18 cellular contexts compared by ENCODE assay signal in the genomic region with DNA sequence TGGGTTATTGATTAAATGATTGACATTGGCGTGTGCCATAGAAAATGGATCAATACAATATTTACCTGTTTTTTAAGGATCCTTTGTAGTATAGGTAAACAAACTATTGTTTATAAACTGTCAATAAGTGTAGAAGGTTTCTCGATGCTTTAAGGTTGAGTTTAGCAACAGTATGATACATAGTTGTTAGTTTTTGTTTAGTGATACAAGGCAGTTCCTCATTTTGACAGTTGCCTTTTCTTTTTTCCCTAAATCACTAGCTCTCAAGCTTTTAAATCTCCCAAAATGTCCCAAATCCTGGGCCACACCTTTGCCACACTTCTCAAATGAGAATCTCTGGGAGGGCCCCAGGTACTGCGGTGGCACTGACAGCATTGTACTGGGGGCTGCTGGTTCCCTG. TPM values are rescaled to one million over a fixed set of nuclear protein-coding genes. Genes with fewer than 3 reads are reported as not detected.
A peak's percentile ranks its signal among the peaks of the same experiment; 100 is the strongest.
DNase-seq lines count a peak whose midpoint lies in the region; ATAC-seq and TF ChIP-seq lines count a peak whose summit lies in the region.
"Had no signal": no experiment of that assay in that cellular context is flagged by ENCODE, and none has a peak within 500 bp of the region (broad histone marks: within the 10 kb centered on the region; RNA-seq: fewer than 3 reads in every experiment).

No MANE protein-coding gene starts in this region.

- peaks cover 0 to 43% (median 10%) of the 10 kb centered on the region in 6 donors for H3K4me1 ChIP-seq in spleen
- no peaks in the 10 kb centered on the region for H3K4me1 ChIP-seq in CD8-positive, alpha-beta memory T cell (ENCODE audit: insufficient read depth, low read length)

- peaks cover 0 to 13% of the 10 kb centered on the region in 2 donors for H3K27me3 Mint-ChIP-seq in natural killer cell treated with Interleukin-12 subunit alpha and Interleukin-12 subunit beta and Interleukin-15 and Interleukin-18, amount 100 ng/mL, for 72 hours
- H3K27me3 Mint-ChIP-seq in natural killer cell (ENCODE audit: low read depth in 2 of 2) (peaks cover 0 to 5% of the 10 kb centered on the region in 2 donors), brain (no peaks in the 10 kb centered on the region), Calu3 (ENCODE audit: unreplicated experiment) (no peaks in the 10 kb centered on the region)
- H3K27me3 Mint-ChIP-seq in CD8-positive, alpha-beta memory T cell: peaks cover 0 to 7% of the 10 kb centered on the region in 2 donors

- no peak overlapping the region for H3K4me3 Mint-ChIP-seq in natural killer cell treated with Interleukin-12 subunit alpha and Interleukin-12 subunit beta and Interleukin-15 and Interleukin-18, amount 100 ng/mL, for 72 hours
- no peak overlapping the region for H3K4me3 Mint-ChIP-seq in natural killer cell
- no peak overlapping the region for H3K4me3 Mint-ChIP-seq in brain
- H3K4me3 Mint-ChIP-seq in Calu3 (ENCODE audit: low read depth, unreplicated experiment): no peak overlapping the region
- no peak overlapping the region for H3K4me3 Mint-ChIP-seq in CD8-positive, alpha-beta memory T cell
- H3K4me3 Mint-ChIP-seq: CD4-positive, alpha-beta T cell; H9 had no signal

- CTCF ChIA-PET in Calu3 (lab: Charles Lee): no interaction called here
- CTCF ChIA-PET in CD8-positive, alpha-beta memory T cell (lab: Charles Lee): no interaction called here

- H3K27ac ChIP-seq in spleen: no peak overlapping the region
- no peak overlapping the region for H3K27ac ChIP-seq in CD8-positive, alpha-beta memory T cell (ENCODE audit: low read depth, low read length)
- H3K27ac ChIP-seq: BLaER1 had no signal

- H3K9me3 Mint-ChIP-seq in natural killer cell treated with Interleukin-12 subunit alpha and Interleukin-12 subunit beta and Interleukin-15 and Interleukin-18, amount 100 ng/mL, for 72 hours: no peaks in the 10 kb centered on the region
- H3K9me3 Mint-ChIP-seq in natural killer cell: no peaks in the 10 kb centered on the region
- no peaks in the 10 kb centered on the region for H3K9me3 Mint-ChIP-seq in brain
- H3K9me3 Mint-ChIP-seq in Calu3 (ENCODE audit: low read depth, unreplicated experiment): no peaks in the 10 kb centered on the region
- no peaks in the 10 kb centered on the region for H3K9me3 Mint-ChIP-seq in CD8-positive, alpha-beta memory T cell
- H3K9me3 Mint-ChIP-seq: CD4-positive, alpha-beta T cell; H9 had no signal

- peaks cover 6 to 7% of the 10 kb centered on the region in 2 donors for H3K4me1 Mint-ChIP-seq in natural killer cell treated with Interleukin-12 subunit alpha and Interleukin-12 subunit beta and Interleukin-15 and Interleukin-18, amount 100 ng/mL, for 72 hours (ENCODE audit: low read depth in 2 of 2)
- H3K4me1 Mint-ChIP-seq in natural killer cell: peaks cover 5 to 8% of the 10 kb centered on the region in 2 donors
- peaks cover 75% of the 10 kb centered on the region for H3K4me1 Mint-ChIP-seq in brain
- no peaks in the 10 kb centered on the region for H3K4me1 Mint-ChIP-seq in Calu3 (ENCODE audit: low read depth, unreplicated experiment)
- peaks cover 0 to 6% (median 5%) of the 10 kb centered on the region in 3 donors for H3K4me1 Mint-ChIP-seq in CD8-positive, alpha-beta memory T cell

- intact Hi-C loops in natural killer cell (cut with micrococcal nuclease): no loop called here
- intact Hi-C loops in spleen (cut with DNase I; ENCODE audit: low total_unique reads): no loop called here
- intact Hi-C loops in Calu3 (cut with micrococcal nuclease; ENCODE audit: unreplicated experiment): no loop called here

- H3K36me3 ChIP-seq in spleen: no peaks in the 10 kb centered on the region
- H3K36me3 ChIP-seq in CD8-positive, alpha-beta memory T cell (ENCODE audit: insufficient read depth, low read length): no peaks in the 10 kb centered on the region
- H3K36me3 ChIP-seq: BLaER1 had no signal

- no peak for ATAC-seq in natural killer cell treated with Interleukin-12 subunit alpha and Interleukin-12 subunit beta and Interleukin-15 and Interleukin-18, amount 100 ng/mL, for 72 hours
- ATAC-seq in natural killer cell (no peak), GM21619 (IDR thresholded peaks at IDR 0.05; ENCODE audit: unreplicated experiment) (no peak)

- TF ChIP-seq CTCF in natural killer cell (IDR thresholded peaks at IDR 0.05) (no peak), brain (conservative IDR thresholded peaks at IDR 0.05) (no peak), spleen (IDR thresholded peaks at IDR 0.05 in 8 of 11, conservative IDR thresholded peaks at IDR 0.05 in 3 of 11) (no peak), Calu3 (IDR thresholded peaks at IDR 0.05; ENCODE audit: unreplicated experiment) (no peak)

- H3K36me3 Mint-ChIP-seq in natural killer cell treated with Interleukin-12 subunit alpha and Interleukin-12 subunit beta and Interleukin-15 and Interleukin-18, amount 100 ng/mL, for 72 hours: no peaks in the 10 kb centered on the region
- H3K36me3 Mint-ChIP-seq in natural killer cell (no peaks in the 10 kb centered on the region), brain (peaks cover 11% of the 10 kb centered on the region), Calu3 (ENCODE audit: insufficient read depth, unreplicated experiment) (no peaks in the 10 kb centered on the region)
- no peaks in the 10 kb centered on the region for H3K36me3 Mint-ChIP-seq in CD8-positive, alpha-beta memory T cell

- H3K4me3 ChIP-seq in spleen: no peak overlapping the region
- no peak overlapping the region for H3K4me3 ChIP-seq in CD8-positive, alpha-beta memory T cell (ENCODE audit: low read length)
- H3K4me3 ChIP-seq: BLaER1 had no signal

- no peak for TF ChIP-seq POLR2A in spleen (IDR thresholded peaks at IDR 0.05)

- DNase-seq in natural killer cell treated with Interleukin-12 subunit alpha and Interleukin-12 subunit beta and Interleukin-15 and Interleukin-18, amount 100 ng/mL, for 72 hours (ENCODE audit: low spot score): peak; percentile 37
- no peak for DNase-seq in natural killer cell
- DNase-seq in spleen: peak; percentile 13
- DNase-seq in Calu3: no peak
- no peak for DNase-seq in CD8-positive, alpha-beta memory T cell
- DNase-seq: 8988T; AML-193; CD4-positive, alpha-beta T cell; DMS153; DMS79 treated with DMSO at 0.1 percent for 48 hours; EL; GOT3; H9; IMR-90; KG1 had no signal

- WGBS in spleen, 5 donors: 80 to 93% (median 91%) methylated on average over 3 of the region's 3 CpGs

- H3K27me3 ChIP-seq in spleen (replicated peaks in 1 of 7): peaks cover 0 to 7% (median 0%) of the 10 kb centered on the region in 7 donors
- no peaks in the 10 kb centered on the region for H3K27me3 ChIP-seq in CD8-positive, alpha-beta memory T cell (ENCODE audit: insufficient read depth, low read length, poor library complexity, severe bottlenecking)

- BruUV-seq in Calu3 (replicated peaks; lab: Mats Ljungman, UMichigan): no TSS peak

- no peaks in the 10 kb centered on the region for H3K9me3 ChIP-seq in spleen
- no peaks in the 10 kb centered on the region for H3K9me3 ChIP-seq in CD8-positive, alpha-beta memory T cell (ENCODE audit: low read length)
- H3K9me3 ChIP-seq: BLaER1 had no signal

- H3K27ac Mint-ChIP-seq in natural killer cell treated with Interleukin-12 subunit alpha and Interleukin-12 subunit beta and Interleukin-15 and Interleukin-18, amount 100 ng/mL, for 72 hours: no peak overlapping the region
- H3K27ac Mint-ChIP-seq in natural killer cell: no peak overlapping the region
- H3K27ac Mint-ChIP-seq in brain: peak overlapping the region in 3 of 5 experiments; percentile 35 to 86 (median 82)
- no peak overlapping the region for H3K27ac Mint-ChIP-seq in Calu3 (ENCODE audit: unreplicated experiment)
- no peak overlapping the region for H3K27ac Mint-ChIP-seq in CD8-positive, alpha-beta memory T cell
- H3K27ac Mint-ChIP-seq: CD4-positive, alpha-beta T cell had no signal

- POLR2A ChIA-PET in CD8-positive, alpha-beta memory T cell (lab: Charles Lee): no interaction called here

RNA-seq across cellular contexts. Expression of gene EPN2, which starts 57.3 kb away (rescaled TPM):
- 10 to 100 TPM in 1 of 2 donors, 1 to 10 TPM in 1; 1.5 to 20.3 TPM for total RNA-seq in natural killer cell treated with Interleukin-12 subunit alpha and Interleukin-12 subunit beta and Interleukin-15 and Interleukin-18, amount 100 ng/mL, for 72 hours
- 10 to 100 TPM in 1 of 3 donors, 1 to 10 TPM in 2; 2.0 to 13.8 (median 4.9) TPM for total RNA-seq in natural killer cell
- 68.5 TPM for polyA plus RNA-seq in brain (ENCODE audit: insufficient read depth, low read depth, low replicate concordance)
- 10 to 100 TPM; 21.8 to 59.6 (median 38.5) TPM for total RNA-seq in spleen
- polyA plus RNA-seq in spleen: 10 to 100 TPM in 1 of 3 donors, 1 to 10 TPM in 2; 5.4 to 20.0 (median 5.9) TPM
- 31.3 and 31.6 TPM in 2 replicates for total RNA-seq in Calu3 (2022)
- 10 to 100 TPM in 1 of 2 experiments, 1 to 10 TPM in 1; 9.0 to 10.4 TPM for total RNA-seq in CD8-positive, alpha-beta memory T cell
- polyA plus RNA-seq in CD8-positive, alpha-beta memory T cell: 9.7 TPM

Comparison
In these comparisons a context has a peak if more than half of its experiments do, and no peak if none do; other contexts are left out.
1. DNase-seq: peak in natural killer cell treated with Interleukin-12 subunit alpha and Interleukin-12 subunit beta and Interleukin-15 and Interleukin-18, amount 100 ng/mL, for 72 hours (single experiment) and spleen (single experiment); none in natural killer cell (single experiment), Calu3 (single experiment) and CD8-positive, alpha-beta memory T cell (0 of 5).
2. H3K27ac Mint-ChIP-seq: peak in brain (3 of 5); none in natural killer cell treated with Interleukin-12 subunit alpha and Interleukin-12 subunit beta and Interleukin-15 and Interleukin-18, amount 100 ng/mL, for 72 hours (0 of 2), natural killer cell (0 of 2), Calu3 (single experiment) and CD8-positive, alpha-beta memory T cell (0 of 8).